Comparison of ENCODE assay signal across 1 cellular context in genomic region chr22:25546751-25547150, GRCh38.
TF ChIP-seq lines count a peak whose summit lies in the region.

No MANE protein-coding gene starts in this region.

TF ChIP-seq in HepG2, 621 proteins besides CTCF, POLR2A, EP300 and RAD21:
- TF ChIP-seq AKNA (CRISPR knock-in tag; IDR thresholded peaks at IDR 0.05; ENCODE audit: borderline replicate concordance) (no peak), ZNF646 (CRISPR knock-in tag; IDR thresholded peaks at IDR 0.05) (no peak), PHF21A (CRISPR knock-in tag; IDR thresholded peaks at IDR 0.05) (no peak), NFKB2 (CRISPR knock-in tag; IDR thresholded peaks at IDR 0.05; ENCODE audit: borderline replicate concordance) (no peak)
TF ChIP-seq in HepG2: peak in this region for 0.
